14 cellular contexts compared by ENCODE assay signal in the genomic region with DNA sequence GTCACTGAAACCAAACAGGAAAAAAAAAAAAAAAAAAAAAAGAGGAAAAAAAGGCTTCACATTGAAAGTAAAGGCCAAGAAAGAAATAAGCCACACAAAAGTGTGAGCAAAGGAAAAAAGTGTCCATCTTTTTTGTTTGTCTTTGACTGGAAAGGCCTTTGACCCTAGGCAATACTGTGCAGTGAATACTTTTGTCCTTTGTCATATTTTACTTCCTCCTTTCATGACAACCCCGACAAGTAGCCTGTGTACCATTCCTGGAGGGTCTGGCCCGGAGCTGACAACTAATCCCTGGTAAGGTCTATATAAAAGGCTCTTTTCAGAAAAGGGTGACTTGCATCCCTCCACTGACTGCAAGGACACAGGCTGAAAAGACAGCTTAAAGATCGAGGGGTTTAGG. TPM values are rescaled to one million over a fixed set of nuclear protein-coding genes. Genes with fewer than 3 reads are reported as not detected.
A peak's percentile ranks its signal among the peaks of the same experiment; 100 is the strongest.
DNase-seq lines count a peak whose midpoint lies in the region; ATAC-seq, FAIRE-seq and TF ChIP-seq lines count a peak whose summit lies in the region.
"Had no signal": no experiment of that assay in that cellular context is flagged by ENCODE, and none has a peak within 500 bp of the region (broad histone marks: within the 10 kb centered on the region; RNA-seq: fewer than 3 reads in every experiment).

No MANE protein-coding gene starts in this region.

- in situ Hi-C loops in ACHN (cut with HindIII; ENCODE audit: low pct_ligation_motif_present, low pct_unique_long_range_greater_than_20kb, low sequenced_read_pairs) = no loop called here
- in situ Hi-C loops in K562 (cut with MboI) = no loop called here

- FAIRE-seq in K562 (lab: Jason Lieb, UNC) = no peak
- FAIRE-seq: D721Med had no signal

- intact Hi-C loops in K562 (cut with micrococcal nuclease) = no loop called here

- BruUV-seq in K562 (replicated peaks; lab: Mats Ljungman, UMichigan) = no TSS peak

- H2AFZ ChIP-seq in Loucy (ENCODE audit: low read length) (peak overlapping the region; percentile 17; the same call in 1 of the 2 replicates), K562 (ENCODE audit: low read depth, low read length) (peak overlapping the region; percentile 22; the same call in 1 of the 2 replicates), MM.1S (ENCODE audit: low read length) (no peak overlapping the region)
- H2AFZ ChIP-seq: parathyroid adenoma had no signal

- TF ChIP-seq POLR2A in K562 (conservative IDR thresholded peaks at IDR 0.05) = no peak

- no peak overlapping the region for H3K9ac ChIP-seq in Loucy (ENCODE audit: low read depth, low read length, poor library complexity, severe bottlenecking)
- H3K9ac ChIP-seq in K562 (ENCODE audit: insufficient read depth in 1 of 2, low read depth in 2 of 2, low read length in 2 of 2) = no peak overlapping the region
- H3K9ac ChIP-seq in MM.1S (ENCODE audit: low read length) = no peak overlapping the region
- H3K9ac ChIP-seq: parathyroid adenoma had no signal

- H3K4me1 ChIP-seq in Loucy (ENCODE audit: insufficient read depth, low read length, poor library complexity, severe bottlenecking) (peaks cover 7% of the 10 kb centered on the region), K562 (replicated peaks in 1 of 2; ENCODE audit: control insufficient read depth in 2 of 2, insufficient read depth in 2 of 2, low read length in 2 of 2) (peaks cover 0 to 2% of the 10 kb centered on the region in 2 experiments; a peak in 3 of 5 replicates), mesodermal cell (ENCODE audit: control insufficient read depth, insufficient read depth, low read length, poor library complexity, severe bottlenecking) (peaks cover 6% of the 10 kb centered on the region), MM.1S (ENCODE audit: low read length) (no peaks in the 10 kb centered on the region)
- H3K4me1 ChIP-seq: parathyroid adenoma had no signal

- H3F3A ChIP-seq in Loucy (ENCODE audit: low read depth) (no peaks in the 10 kb centered on the region), MM.1S (ENCODE audit: insufficient read depth, low read length) (no peaks in the 10 kb centered on the region)

- peak; percentile 30 for DNase-seq in ACHN
- DNase-seq in K562 (ENCODE audit: extremely low read depth in 1 of 4, low spot score in 3 of 4) = peak in 1 of 4 experiments; percentile 16
- no peak for DNase-seq in MM.1S
- DNase-seq in NCI-H1417 treated with DMSO at 0.1 percent for 48 hours (lab: John Stamatoyannopoulos, UW) = no peak
- DNase-seq in MV-4-11 (lab: John Stamatoyannopoulos, UW) = no peak
- DNase-seq in NCI-H510A (lab: John Stamatoyannopoulos, UW) = no peak
- DNase-seq: NCI-H2171 treated with DMSO at 0.1 percent for 48 hours, thyroid gland had no signal

- CTCF ChIA-PET in K562 (lab: Yijun Ruan, JAX; ENCODE audit: low intra/inter-chr PET ratio) = no interaction called here

- no peak for TF ChIP-seq CTCF in Loucy (conservative IDR thresholded peaks at IDR 0.05; ENCODE audit: low read length)
- TF ChIP-seq CTCF in K562 (IDR thresholded peaks at IDR 0.05 in 2 of 3, conservative IDR thresholded peaks at IDR 0.05 in 1 of 3; ENCODE audit: insufficient read depth in 2 of 3, low read depth in 1 of 3, low read length in 3 of 3) = no peak
- no peak for TF ChIP-seq CTCF in MM.1S (IDR thresholded peaks at IDR 0.05; ENCODE audit: low read length)

- ATAC-seq in K562 = peak; percentile 57

- POLR2A ChIA-PET in K562 (lab: Yijun Ruan, JAX) = no interaction called here

- no peak for TF ChIP-seq EP300 in K562 (IDR thresholded peaks at IDR 0.05; ENCODE audit: low read length)

- H3K36me3 ChIP-seq in Loucy (ENCODE audit: insufficient read depth, low read length) (no peaks in the 10 kb centered on the region), K562 (ENCODE audit: control insufficient read depth, insufficient read depth, low read length) (no peaks in the 10 kb centered on the region), mesodermal cell (ENCODE audit: control insufficient read depth, insufficient read depth, low read length) (no peaks in the 10 kb centered on the region), MM.1S (replicated peaks; ENCODE audit: insufficient read depth, low read length) (no peaks in the 10 kb centered on the region)
- H3K36me3 ChIP-seq: thyroid gland had no signal

- no peaks in the 10 kb centered on the region for H3K9me3 ChIP-seq in Loucy (ENCODE audit: insufficient read depth, low read depth, low read length)
- no peaks in the 10 kb centered on the region for H3K9me3 ChIP-seq in K562 (replicated peaks; ENCODE audit: control insufficient read depth, insufficient read depth, low read depth, low read length)
- no peaks in the 10 kb centered on the region for H3K9me3 ChIP-seq in mesodermal cell (ENCODE audit: control insufficient read depth, low read length)
- H3K9me3 ChIP-seq in MM.1S (replicated peaks; ENCODE audit: insufficient read depth, low read length) = no peaks in the 10 kb centered on the region
- H3K9me3 ChIP-seq: thyroid gland had no signal

- WGBS in K562 (ENCODE audit: insufficient coverage, low coverage, missing lambda C conversion rate) = 0% methylated on average over 3 of the region's 3 CpGs
- WGBS in mesodermal cell (ENCODE audit: insufficient coverage in 2 of 2), 2 experiments = 59 to 79% methylated on average over 1 to 2 of the region's 3 CpGs

- H3K9me2 ChIP-seq in Loucy (replicated peaks; ENCODE audit: low read depth, low read length) (no peaks in the 10 kb centered on the region), MM.1S (replicated peaks; ENCODE audit: insufficient read depth, low read length) (no peaks in the 10 kb centered on the region)

- no peak for TF ChIP-seq RAD21 in K562 (CRISPR knock-in tag; conservative IDR thresholded peaks at IDR 0.05 in 1 of 2, IDR thresholded peaks at IDR 0.05 in 1 of 2)

- H3K27me3 ChIP-seq in Loucy (ENCODE audit: insufficient read depth, low read length, poor library complexity, severe bottlenecking) (no peaks in the 10 kb centered on the region), K562 (ENCODE audit: control insufficient read depth in 2 of 2, insufficient read depth in 2 of 2, low read length in 2 of 2) (no peaks in the 10 kb centered on the region), MM.1S (replicated peaks; ENCODE audit: insufficient read depth, low read length) (no peaks in the 10 kb centered on the region)
- H3K27me3 ChIP-seq: thyroid gland had no signal

- H3K27ac ChIP-seq in K562 (ENCODE audit: extremely low read depth, low read depth, low read length) = no peak overlapping the region
- peak overlapping the region; percentile 67 for H3K27ac ChIP-seq in mesodermal cell (ENCODE audit: low read depth, low read length, severe bottlenecking)
- no peak overlapping the region for H3K27ac ChIP-seq in MM.1S (ENCODE audit: low read length)
- H3K27ac ChIP-seq: coronary artery, parathyroid adenoma had no signal

- H3K4me3 ChIP-seq in Loucy (ENCODE audit: low read length, poor library complexity, severe bottlenecking) = no peak overlapping the region
- no peak overlapping the region for H3K4me3 ChIP-seq in K562
- H3K4me3 ChIP-seq in mesodermal cell (ENCODE audit: extremely low read depth, insufficient read depth, low read length, poor library complexity, severe bottlenecking) = no peak overlapping the region
- no peak overlapping the region for H3K4me3 ChIP-seq in MM.1S (ENCODE audit: low read length)
- H3K4me3 ChIP-seq: coronary artery, thyroid gland had no signal

- H3K79me2 ChIP-seq in Loucy (ENCODE audit: insufficient read depth, low read length) = no peaks in the 10 kb centered on the region
- no peaks in the 10 kb centered on the region for H3K79me2 ChIP-seq in K562 (ENCODE audit: control insufficient read depth, insufficient read depth, low read length)
- H3K79me2 ChIP-seq in MM.1S (ENCODE audit: low read length) = no peaks in the 10 kb centered on the region
- H3K79me2 ChIP-seq: parathyroid adenoma had no signal

- H3K4me2 ChIP-seq in Loucy (ENCODE audit: low read depth, low read length, poor library complexity, severe bottlenecking) = peak overlapping the region; percentile 45
- no peak overlapping the region for H3K4me2 ChIP-seq in K562 (ENCODE audit: insufficient read depth, low read length)
- H3K4me2 ChIP-seq in MM.1S (ENCODE audit: low read depth, low read length) = no peak overlapping the region

- no peaks in the 10 kb centered on the region for H3K9me1 ChIP-seq in K562 (ENCODE audit: control insufficient read depth, insufficient read depth, low read length)

- H4K20me1 ChIP-seq in Loucy (ENCODE audit: insufficient read depth, low read length, poor library complexity, severe bottlenecking) (no peaks in the 10 kb centered on the region), K562 (replicated peaks; ENCODE audit: control insufficient read depth, insufficient read depth, low read length) (no peaks in the 10 kb centered on the region), MM.1S (ENCODE audit: insufficient read depth, low read length) (no peaks in the 10 kb centered on the region)

RNA-seq across cellular contexts. Expression of gene MICU2, which starts 12.9 kb away (rescaled TPM):
- 12.3 and 26.1 TPM in 2 replicates for total RNA-seq in K562 (2011; cell fraction: chromatin; rRNA removed; ENCODE audit: low replicate concordance)
- total RNA-seq in K562 (2011; cell fraction: nucleolus; rRNA removed) = 7.3 and 9.6 TPM in 2 replicates
- 11.8 and 15.7 TPM in 2 replicates for total RNA-seq in K562 (2011; cell fraction: nucleoplasm; rRNA removed)
- 41.8 and 64.7 TPM in 2 replicates for total RNA-seq in K562 (2014; rRNA removed)
- 41.6 and 44.3 TPM in 2 replicates for total RNA-seq in K562 (2014; rRNA removed; fragmentation: Illumina TruSeq; extraction: Trizol)
- 37.0 and 39.2 TPM in 2 replicates for total RNA-seq in K562 (2015; rRNA removed; fragmentation: Illumina TruSeq; extraction: Trizol)
- 21.3 and 23.0 TPM in 2 replicates for total RNA-seq in K562 (2021)
- polyA plus RNA-seq in K562 (2011; rRNA removed) = 24.8 and 33.4 TPM in 2 replicates
- 22.0 and 28.8 TPM in 2 replicates for polyA plus RNA-seq in K562 (2011; cell fraction: cytosol; rRNA removed)
- polyA plus RNA-seq in K562 (2011; cell fraction: nucleus; rRNA removed) = 12.5 and 12.6 TPM in 2 replicates
- 23.9 and 25.0 TPM in 2 replicates for polyA plus RNA-seq in K562 (2012)
- 27.8 and 29.5 TPM in 2 replicates for polyA plus RNA-seq in K562 (2014; fragmentation: Illumina TruSeq; extraction: Trizol)
- polyA plus RNA-seq in K562 (2014; fragmentation: Nextera tagmentation; extraction: Ambion mirVana) = 1 to 10 TPM; 9.1 to 9.8 TPM
- polyA plus RNA-seq in K562 (2014; rRNA removed) = 34.7 and 39.4 TPM in 2 replicates
- polyA minus RNA-seq in K562 (2011; rRNA and poly(A)+ RNA removed) = 16.5 and 24.0 TPM in 2 replicates
- polyA minus RNA-seq in K562 (2011; cell fraction: cytosol; rRNA and poly(A)+ RNA removed) = 8.3 and 14.9 TPM in 2 replicates
- 16.8 and 17.0 TPM in 2 replicates for polyA minus RNA-seq in K562 (2011; cell fraction: nucleus; rRNA and poly(A)+ RNA removed)
- 39.8 TPM for polyA plus RNA-seq in mesodermal cell (2013, experiment 1 of 2)
- 46.1 TPM for polyA plus RNA-seq in mesodermal cell (2013, experiment 2 of 2)

RNA-seq across cellular contexts. Expression of gene FGF9, which starts 54.0 kb away (rescaled TPM):
- total RNA-seq in K562 (2011; cell fraction: chromatin; rRNA removed; ENCODE audit: low replicate concordance) = not detected in 2 replicates
- not detected in 2 replicates for total RNA-seq in K562 (2011; cell fraction: nucleolus; rRNA removed)
- total RNA-seq in K562 (2011; cell fraction: nucleoplasm; rRNA removed) = not detected in 2 replicates
- not detected in 2 replicates for total RNA-seq in K562 (2014; rRNA removed)
- total RNA-seq in K562 (2014; rRNA removed; fragmentation: Illumina TruSeq; extraction: Trizol) = not detected in 2 replicates
- not detected in 2 replicates for total RNA-seq in K562 (2015; rRNA removed; fragmentation: Illumina TruSeq; extraction: Trizol)
- total RNA-seq in K562 (2021) = not detected in 2 replicates
- polyA plus RNA-seq in K562 (2011; rRNA removed) = not detected in 2 replicates
- polyA plus RNA-seq in K562 (2011; cell fraction: cytosol; rRNA removed) = not detected in 2 replicates
- polyA plus RNA-seq in K562 (2011; cell fraction: nucleus; rRNA removed) = not detected in 2 replicates
- polyA plus RNA-seq in K562 (2012) = not detected in 2 replicates
- polyA plus RNA-seq in K562 (2014; fragmentation: Illumina TruSeq; extraction: Trizol) = not detected in 2 replicates
- not detected for polyA plus RNA-seq in K562 (2014; fragmentation: Nextera tagmentation; extraction: Ambion mirVana)
- not detected in 2 replicates for polyA plus RNA-seq in K562 (2014; rRNA removed)
- polyA minus RNA-seq in K562 (2011; rRNA and poly(A)+ RNA removed) = not detected in 2 replicates
- polyA minus RNA-seq in K562 (2011; cell fraction: cytosol; rRNA and poly(A)+ RNA removed) = not detected in 2 replicates
- polyA minus RNA-seq in K562 (2011; cell fraction: nucleus; rRNA and poly(A)+ RNA removed) = not detected in 2 replicates
- 0.52 TPM for polyA plus RNA-seq in mesodermal cell (2013, experiment 1 of 2)
- polyA plus RNA-seq in mesodermal cell (2013, experiment 2 of 2) = 0.81 TPM
- total RNA-seq: lung microvascular endothelial cell had no signal
